Comparison of ENCODE assay signal across 1 cellular context in genomic region chr7:158228131-158228530, GRCh38.
TF ChIP-seq lines count a peak whose summit lies in the region.

No MANE protein-coding gene starts in this region.

TF ChIP-seq in SK-N-SH treated with all-trans-retinoic acid at 6 μM for 48 hours, 23 proteins besides CTCF, POLR2A, EP300 and RAD21 (continued from another document):
- TF ChIP-seq POU6F1 (CRISPR knock-in tag; IDR thresholded peaks at IDR 0.05; ENCODE audit: borderline replicate concordance, low read depth): no peak
- TF ChIP-seq, protein P1, sequence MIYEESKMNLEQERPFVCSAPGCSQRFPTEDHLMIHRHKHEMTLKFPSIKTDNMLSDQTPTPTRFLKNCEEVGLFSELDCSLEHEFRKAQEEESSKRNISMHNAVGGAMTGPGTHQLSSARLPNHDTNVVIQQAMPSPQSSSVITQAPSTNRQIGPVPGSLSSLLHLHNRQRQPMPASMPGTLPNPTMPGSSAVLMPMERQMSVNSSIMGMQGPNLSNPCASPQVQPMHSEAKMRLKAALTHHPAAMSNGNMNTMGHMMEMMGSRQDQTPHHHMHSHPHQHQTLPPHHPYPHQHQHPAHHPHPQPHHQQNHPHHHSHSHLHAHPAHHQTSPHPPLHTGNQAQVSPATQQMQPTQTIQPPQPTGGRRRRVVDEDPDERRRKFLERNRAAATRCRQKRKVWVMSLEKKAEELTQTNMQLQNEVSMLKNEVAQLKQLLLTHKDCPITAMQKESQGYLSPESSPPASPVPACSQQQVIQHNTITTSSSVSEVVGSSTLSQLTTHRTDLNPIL (CRISPR knock-in tag; IDR thresholded peaks at IDR 0.05; ENCODE audit: low read depth): no peak
- no peak for TF ChIP-seq ZNF70 (CRISPR knock-in tag; IDR thresholded peaks at IDR 0.05)
- TF ChIP-seq ARNTL (CRISPR knock-in tag; IDR thresholded peaks at IDR 0.05; ENCODE audit: borderline replicate concordance, low read depth): no peak
- no peak for TF ChIP-seq CSRNP3 (CRISPR knock-in tag; IDR thresholded peaks at IDR 0.05)
- TF ChIP-seq, protein P2, sequence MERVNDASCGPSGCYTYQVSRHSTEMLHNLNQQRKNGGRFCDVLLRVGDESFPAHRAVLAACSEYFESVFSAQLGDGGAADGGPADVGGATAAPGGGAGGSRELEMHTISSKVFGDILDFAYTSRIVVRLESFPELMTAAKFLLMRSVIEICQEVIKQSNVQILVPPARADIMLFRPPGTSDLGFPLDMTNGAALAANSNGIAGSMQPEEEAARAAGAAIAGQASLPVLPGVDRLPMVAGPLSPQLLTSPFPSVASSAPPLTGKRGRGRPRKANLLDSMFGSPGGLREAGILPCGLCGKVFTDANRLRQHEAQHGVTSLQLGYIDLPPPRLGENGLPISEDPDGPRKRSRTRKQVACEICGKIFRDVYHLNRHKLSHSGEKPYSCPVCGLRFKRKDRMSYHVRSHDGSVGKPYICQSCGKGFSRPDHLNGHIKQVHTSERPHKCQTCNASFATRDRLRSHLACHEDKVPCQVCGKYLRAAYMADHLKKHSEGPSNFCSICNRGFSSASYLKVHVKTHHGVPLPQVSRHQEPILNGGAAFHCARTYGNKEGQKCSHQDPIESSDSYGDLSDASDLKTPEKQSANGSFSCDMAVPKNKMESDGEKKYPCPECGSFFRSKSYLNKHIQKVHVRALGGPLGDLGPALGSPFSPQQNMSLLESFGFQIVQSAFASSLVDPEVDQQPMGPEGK (CRISPR knock-in tag; IDR thresholded peaks at IDR 0.05; ENCODE audit: borderline replicate concordance): no peak
- TF ChIP-seq OSR1 (CRISPR knock-in tag; IDR thresholded peaks at IDR 0.05): no peak
TF ChIP-seq in SK-N-SH treated with all-trans-retinoic acid at 6 μM for 48 hours: peak in this region for 0.
